10 cellular contexts compared by ENCODE assay signal in the genomic region with DNA sequence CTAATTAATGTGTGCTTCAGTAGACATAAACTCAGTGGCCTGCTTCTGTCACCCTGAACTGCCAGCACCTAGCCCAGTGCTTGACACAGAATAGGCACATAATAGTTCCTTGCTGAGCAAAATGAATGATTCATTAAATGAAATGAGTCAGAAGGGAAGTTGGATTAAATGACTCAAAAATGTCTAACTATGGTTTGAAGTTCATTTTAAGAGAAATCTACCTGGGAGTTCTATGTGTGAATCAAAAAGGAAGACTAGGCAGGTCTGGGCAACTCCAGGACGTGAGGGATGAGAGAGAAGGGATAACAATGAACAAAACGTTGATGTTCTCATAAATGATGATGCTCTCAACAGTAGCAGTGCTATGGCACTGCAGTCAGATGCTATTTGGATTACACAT.
A peak's percentile ranks its signal among the peaks of the same experiment; 100 is the strongest.
DNase-seq lines count a peak whose midpoint lies in the region; ATAC-seq and TF ChIP-seq lines count a peak whose summit lies in the region.
"Had no signal": no experiment of that assay in that cellular context is flagged by ENCODE, and none has a peak within 500 bp of the region (broad histone marks: within the 10 kb centered on the region; RNA-seq: fewer than 3 reads in every experiment).

No MANE protein-coding gene starts in this region.

- no peak for DNase-seq in activated T-cell treated with anti-CD3 and anti-CD28 coated beads, Interleukin-2, amount 50 U/mL, for 4 hours
- DNase-seq in activated T-cell treated with anti-CD3 and anti-CD28 coated beads for 4 hours = no peak
- peak; percentile 73 for DNase-seq in RKO (ENCODE audit: low spot score)
- no peak for DNase-seq in putamen (ENCODE audit: low spot score)
- no peak for DNase-seq in thyroid gland
- DNase-seq in NCI-H187 (lab: John Stamatoyannopoulos, UW) = no peak
- DNase-seq: CD8-positive, alpha-beta memory T cell had no signal

- H3K9me3 Mint-ChIP-seq in activated T-cell treated with anti-CD3 and anti-CD28 coated beads, Interleukin-2, amount 50 U/mL, for 4 hours = no peaks in the 10 kb centered on the region
- no peaks in the 10 kb centered on the region for H3K9me3 Mint-ChIP-seq in stimulated activated memory B cell treated with anti-CD40 and anti-IgM and Interleukin-4, amounts not matched to agents 10 μg/mL and 1 μg/mL and 100 μg/mL, for 72 hours

- peaks cover 7% of the 10 kb centered on the region for H3K4me1 Mint-ChIP-seq in activated T-cell treated with anti-CD3 and anti-CD28 coated beads, Interleukin-2, amount 50 U/mL, for 4 hours (ENCODE audit: low read depth)
- peaks cover 12% of the 10 kb centered on the region for H3K4me1 Mint-ChIP-seq in stimulated activated memory B cell treated with anti-CD40 and anti-IgM and Interleukin-4, amounts not matched to agents 10 μg/mL and 1 μg/mL and 100 μg/mL, for 72 hours
- H3K4me1 Mint-ChIP-seq: CD8-positive, alpha-beta memory T cell had no signal

- no peak overlapping the region for H3K4me3 Mint-ChIP-seq in activated T-cell treated with anti-CD3 and anti-CD28 coated beads, Interleukin-2, amount 50 U/mL, for 4 hours
- no peak overlapping the region for H3K4me3 Mint-ChIP-seq in stimulated activated memory B cell treated with anti-CD40 and anti-IgM and Interleukin-4, amounts not matched to agents 10 μg/mL and 1 μg/mL and 100 μg/mL, for 72 hours
- H3K4me3 Mint-ChIP-seq: CD8-positive, alpha-beta memory T cell had no signal

- intact Hi-C loops in thyroid gland (cut with DNase I) = no loop called here

- peak overlapping the region; percentile 51 for H3K27ac Mint-ChIP-seq in stimulated activated memory B cell treated with anti-CD40 and anti-IgM and Interleukin-4, amounts not matched to agents 10 μg/mL and 1 μg/mL and 100 μg/mL, for 72 hours
- H3K27ac Mint-ChIP-seq: CD8-positive, alpha-beta memory T cell had no signal

- H3K36me3 ChIP-seq in thyroid gland = no peaks in the 10 kb centered on the region
- H3K36me3 ChIP-seq: right atrium auricular region had no signal

- no peak overlapping the region for H3K4me3 ChIP-seq in thyroid gland (replicated peaks in 1 of 3)
- H3K4me3 ChIP-seq: right atrium auricular region had no signal

- WGBS in thyroid gland, 2 donors = 82 to 87% methylated on average over 2 of the region's 2 CpGs

- peaks cover 5% of the 10 kb centered on the region for H3K27me3 Mint-ChIP-seq in activated T-cell treated with anti-CD3 and anti-CD28 coated beads, Interleukin-2, amount 50 U/mL, for 4 hours (ENCODE audit: low read depth)
- H3K27me3 Mint-ChIP-seq in stimulated activated memory B cell treated with anti-CD40 and anti-IgM and Interleukin-4, amounts not matched to agents 10 μg/mL and 1 μg/mL and 100 μg/mL, for 72 hours = no peaks in the 10 kb centered on the region

- TF ChIP-seq CTCF in thyroid gland (IDR thresholded peaks at IDR 0.05) = no peak

- no peak overlapping the region for H3K27ac ChIP-seq in thyroid gland
- H3K27ac ChIP-seq: right atrium auricular region had no signal

- H3K4me1 ChIP-seq in thyroid gland = no peaks in the 10 kb centered on the region
- H3K4me1 ChIP-seq: right atrium auricular region had no signal

- no peak for TF ChIP-seq POLR2A in thyroid gland (IDR thresholded peaks at IDR 0.05)

- no peaks in the 10 kb centered on the region for H3K36me3 Mint-ChIP-seq in activated T-cell treated with anti-CD3 and anti-CD28 coated beads, Interleukin-2, amount 50 U/mL, for 4 hours (ENCODE audit: insufficient read depth)
- H3K36me3 Mint-ChIP-seq in stimulated activated memory B cell treated with anti-CD40 and anti-IgM and Interleukin-4, amounts not matched to agents 10 μg/mL and 1 μg/mL and 100 μg/mL, for 72 hours = no peaks in the 10 kb centered on the region
- H3K36me3 Mint-ChIP-seq: CD8-positive, alpha-beta memory T cell had no signal

- H3K27me3 ChIP-seq in thyroid gland = no peaks in the 10 kb centered on the region
- H3K27me3 ChIP-seq: right atrium auricular region had no signal

- H3K9me3 ChIP-seq in thyroid gland = no peaks in the 10 kb centered on the region
- H3K9me3 ChIP-seq: right atrium auricular region had no signal

- peak; percentile 84 to 86 for ATAC-seq in activated T-cell treated with anti-CD3 and anti-CD28 coated beads, Interleukin-2, amount 50 U/mL, for 4 hours
- ATAC-seq in HG02852 (IDR thresholded peaks at IDR 0.05; ENCODE audit: unreplicated experiment) = peak; percentile 86
- ATAC-seq in stimulated activated memory B cell treated with anti-CD40 and anti-IgM and Interleukin-4, amounts not matched to agents 10 μg/mL and 1 μg/mL and 100 μg/mL, for 72 hours = peak; percentile 73
